In genomic region chr2:173254659-173255058, GRCh38 we compare ENCODE assay signal across 20 cellular contexts.
DNase-seq lines count a peak whose midpoint lies in the region; ATAC-seq, FAIRE-seq and TF ChIP-seq lines count a peak whose summit lies in the region.
"Had no signal": no experiment of that assay in that cellular context is flagged by ENCODE, and none has a peak within 500 bp of the region (broad histone marks: within the 10 kb centered on the region; RNA-seq: fewer than 3 reads in every experiment).

No MANE protein-coding gene starts in this region.

- TF ChIP-seq CTCF in HepG2 (CRISPR knock-in tag; IDR thresholded peaks at IDR 0.05) = no peak
- no peak for TF ChIP-seq CTCF in right lobe of liver (IDR thresholded peaks at IDR 0.05)
- TF ChIP-seq CTCF in RWPE2 (IDR thresholded peaks at IDR 0.05; ENCODE audit: poor library complexity, severe bottlenecking) = no peak
- no peak for TF ChIP-seq CTCF in foreskin keratinocyte (conservative IDR thresholded peaks at IDR 0.05)

- H3K36me3 ChIP-seq in HepG2 (replicated peaks in 1 of 2; ENCODE audit: control insufficient read depth in 1 of 2, insufficient read depth in 2 of 2, low read length in 2 of 2) (no peaks in the 10 kb centered on the region), right lobe of liver (peaks cover 0 to 9% (median 2%) of the 10 kb centered on the region in 4 donors), RWPE2 (ENCODE audit: low read depth) (peaks cover 17% of the 10 kb centered on the region; the same call in 1 of the 2 replicates)

- no peak for ATAC-seq in HepG2
- ATAC-seq in right lobe of liver = no peak
- peak; percentile 68 for ATAC-seq in RWPE2 (ENCODE audit: low read depth)
- ATAC-seq in foreskin keratinocyte = peak; percentile 76
- ATAC-seq in stimulated activated naive CD8-positive, alpha-beta T cell treated with anti-CD3 and anti-CD28 coated beads, Interleukin-15, Interleukin-2, amounts not matched to agents 100 U/mL and 50 U/mL, for 24 hours = no peak
- ATAC-seq in HG03469 (IDR thresholded peaks at IDR 0.05; ENCODE audit: unreplicated experiment) = no peak
- no peak for ATAC-seq in T-helper 17 cell
- ATAC-seq: HCT116 had no signal

- no peak overlapping the region for H3K4me2 ChIP-seq in HepG2 (ENCODE audit: low read depth, low read length)
- H3K4me2 ChIP-seq: KMS-11 had no signal

- no peaks in the 10 kb centered on the region for H3K4me1 ChIP-seq in HepG2 (ENCODE audit: insufficient read depth, low read length)
- H3K4me1 ChIP-seq in right lobe of liver = no peaks in the 10 kb centered on the region
- H3K4me1 ChIP-seq in RWPE2 (ENCODE audit: insufficient read depth, poor library complexity, severe bottlenecking) = no peaks in the 10 kb centered on the region
- H3K4me1 ChIP-seq in foreskin keratinocyte = no peaks in the 10 kb centered on the region
- H3K4me1 ChIP-seq: SJSA1 had no signal

- CTCF ChIA-PET in HepG2 (lab: Yijun Ruan, JAX; ENCODE audit: low intra/inter-chr PET ratio, low total read pairs) = no interaction called here

- peaks cover 37% of the 10 kb centered on the region for H3K27me3 Mint-ChIP-seq in T-helper 17 cell

- no peaks in the 10 kb centered on the region for H3K79me2 ChIP-seq in HepG2 (ENCODE audit: insufficient read depth, low read length)

- WGBS in HepG2 (ENCODE audit: low lambda C conversion rate) = 92% methylated on average over 1 of the region's 1 CpG
- WGBS in right lobe of liver (ENCODE audit: insufficient coverage, low coverage, low lambda C conversion rate, missing lambda C conversion rate) = 100% methylated on average over 1 of the region's 1 CpG

- no peak for TF ChIP-seq RAD21 in HepG2 (CRISPR knock-in tag; IDR thresholded peaks at IDR 0.05)

- H3K9ac ChIP-seq in HepG2 (ENCODE audit: insufficient read depth, low read depth, low read length) = no peak overlapping the region
- H3K9ac ChIP-seq: KMS-11 had no signal

- H4K20me1 ChIP-seq in HepG2 (ENCODE audit: insufficient read depth, low read length) = no peaks in the 10 kb centered on the region

- in situ Hi-C loops in HepG2 (cut with HindIII; ENCODE audit: extremely low pct_ligation_motif_present, low pct_unique_long_range_greater_than_20kb) = no loop called here

- H2AFZ ChIP-seq in HepG2 (ENCODE audit: low read length) = no peak overlapping the region

- no TSS peak for BruUV-seq in HepG2 (replicated peaks; lab: Mats Ljungman, UMichigan)

- H3K27me3 ChIP-seq in HepG2 (ENCODE audit: control insufficient read depth in 1 of 2, insufficient read depth in 2 of 2, low read length in 2 of 2) = no peaks in the 10 kb centered on the region
- H3K27me3 ChIP-seq in right lobe of liver = no peaks in the 10 kb centered on the region
- no peaks in the 10 kb centered on the region for H3K27me3 ChIP-seq in RWPE2 (ENCODE audit: insufficient read depth, poor library complexity, severe bottlenecking)
- no peaks in the 10 kb centered on the region for H3K27me3 ChIP-seq in foreskin keratinocyte
- H3K27me3 ChIP-seq: SJSA1 had no signal

- no peak for TF ChIP-seq EP300 in HepG2 (IDR thresholded peaks at IDR 0.05; ENCODE audit: low read depth in 2 of 2, low read length in 2 of 2)
- TF ChIP-seq EP300 in HepG2 (CRISPR knock-in tag; IDR thresholded peaks at IDR 0.05; ENCODE audit: borderline replicate concordance) = no peak

- intact Hi-C loops in HepG2 (cut with micrococcal nuclease; ENCODE audit: unreplicated experiment) = no loop called here
- intact Hi-C loops in right lobe of liver (cut with DNase I) = no loop called here

- H3K4me3 Mint-ChIP-seq in T-helper 17 cell = no peak overlapping the region
- H3K4me3 Mint-ChIP-seq: CD14-positive monocyte had no signal

- H3K9me3 ChIP-seq in HepG2 (ENCODE audit: low read length) (no peaks in the 10 kb centered on the region), right lobe of liver (no peaks in the 10 kb centered on the region), RWPE2 (ENCODE audit: severe bottlenecking) (no peaks in the 10 kb centered on the region), T-helper 17 cell (ENCODE audit: control insufficient read depth, low read length, poor library complexity, severe bottlenecking) (no peaks in the 10 kb centered on the region)
- H3K9me3 ChIP-seq: SJSA1 had no signal

- H3K4me3 ChIP-seq in HepG2 (replicated peaks in 1 of 3; ENCODE audit: insufficient read depth in 1 of 3, low read depth in 2 of 3, low read length in 3 of 3) = no peak overlapping the region
- H3K4me3 ChIP-seq in right lobe of liver = no peak overlapping the region
- H3K4me3 ChIP-seq in RWPE2 (ENCODE audit: severe bottlenecking) = no peak overlapping the region
- H3K4me3 ChIP-seq: SJSA1 had no signal

- POLR2A ChIA-PET in HepG2 (lab: Yijun Ruan, JAX) = no interaction called here

- DNase-seq in HepG2 (ENCODE audit: low spot score) (no peak), right lobe of liver (no peak), RWPE2 (ENCODE audit: low spot score) (no peak), foreskin keratinocyte (peak; percentile 76 to 91), T-helper 2 cell (no peak), T-helper 17 cell (no peak)
- no peak for DNase-seq in stimulated activated naive CD8-positive, alpha-beta T cell treated with anti-CD3 and anti-CD28 coated beads, Interleukin-15, Interleukin-2, amounts not matched to agents 100 U/mL and 50 U/mL, for 24 hours
- DNase-seq: 8988T, DMS79 treated with DMSO at 0.1 percent for 48 hours, GDM1, GOT3, NCI-H1436, NCI-H1930, NCI-H226, NCI-H524 had no signal

- H3K4me1 Mint-ChIP-seq in T-helper 17 cell = peaks cover 2% of the 10 kb centered on the region
- H3K4me1 Mint-ChIP-seq: CD14-positive monocyte had no signal

- TF ChIP-seq POLR2A in HepG2 (IDR thresholded peaks at IDR 0.05; ENCODE audit: insufficient read depth in 1 of 2, low read depth in 2 of 2, low read length in 2 of 2) = no peak
- no peak for TF ChIP-seq POLR2A in right lobe of liver (IDR thresholded peaks at IDR 0.05)

- peaks cover 2% of the 10 kb centered on the region for H3K36me3 Mint-ChIP-seq in T-helper 17 cell (ENCODE audit: low read depth)

- H3K27ac ChIP-seq in HepG2 (ENCODE audit: extremely low read length, insufficient read depth, low read length) (no peak overlapping the region), right lobe of liver (no peak overlapping the region), RWPE2 (ENCODE audit: poor library complexity, severe bottlenecking) (no peak overlapping the region), foreskin keratinocyte (no peak overlapping the region)
- H3K27ac ChIP-seq: KMS-11, SJSA1 had no signal

- FAIRE-seq in HepG2 (lab: Jason Lieb, UNC) = no peak

- H3K27ac Mint-ChIP-seq in T-helper 17 cell = no peak overlapping the region
- H3K27ac Mint-ChIP-seq: CD14-positive monocyte had no signal

TF ChIP-seq in HepG2, 621 proteins besides CTCF, POLR2A, EP300 and RAD21:
- TF ChIP-seq ZNF225 (CRISPR knock-in tag; IDR thresholded peaks at IDR 0.05) (no peak), CREB1 (IDR thresholded peaks at IDR 0.05) (peak; percentile 72; the same call in 1 of the 2 replicates), CREB1 (CRISPR knock-in tag; IDR thresholded peaks at IDR 0.05) (no peak), SCMH1 (CRISPR knock-in tag; IDR thresholded peaks at IDR 0.05; ENCODE audit: borderline replicate concordance) (no peak), ELF3 (CRISPR knock-in tag; IDR thresholded peaks at IDR 0.05) (no peak), ATF7 (IDR thresholded peaks at IDR 0.05) (peak; percentile 94), ATF7 (CRISPR knock-in tag; IDR thresholded peaks at IDR 0.05) (no peak)

Comparison
In these comparisons a context has a peak if more than half of its experiments do, and no peak if none do; other contexts are left out.
1. ATAC-seq: peak in RWPE2 (single experiment) and foreskin keratinocyte (single experiment); none in HepG2 (single experiment), right lobe of liver (0 of 4), stimulated activated naive CD8-positive, alpha-beta T cell treated with anti-CD3 and anti-CD28 coated beads, Interleukin-15, Interleukin-2, amounts not matched to agents 100 U/mL and 50 U/mL, for 24 hours (single experiment), HG03469 (single experiment) and T-helper 17 cell (single experiment).
2. DNase-seq: peak in foreskin keratinocyte (2 of 2); none in HepG2 (single experiment), right lobe of liver (0 of 3), RWPE2 (single experiment), T-helper 2 cell (0 of 5), stimulated activated naive CD8-positive, alpha-beta T cell treated with anti-CD3 and anti-CD28 coated beads, Interleukin-15, Interleukin-2, amounts not matched to agents 100 U/mL and 50 U/mL, for 24 hours (single experiment) and T-helper 17 cell (0 of 3).